20 cellular contexts compared by ENCODE assay signal in genomic region chr18:3040881-3041280, GRCh38.
"Had no signal": no experiment of that assay in that cellular context is flagged by ENCODE, and none has a peak within 500 bp of the region (broad histone marks: within the 10 kb centered on the region; RNA-seq: fewer than 3 reads in every experiment).

No MANE protein-coding gene starts in this region.

- H3K9ac ChIP-seq: SK-N-SH had no signal

- H3K9me3 ChIP-seq: SK-N-SH had no signal

- H3K4me2 ChIP-seq: SK-N-SH had no signal

- H3K27ac ChIP-seq: RWPE1 had no signal

- DNase-seq: KBM-7, NCI-H1092, NCI-H1105 treated with DMSO at 0.1 percent for 48 hours, NCI-H1417 treated with DMSO at 0.1 percent for 48 hours, NCI-H146, NCI-H1694 treated with DMSO at 0.1 percent for 48 hours, NCI-H1930, NCI-H2081, NCI-H2107, NCI-H2171, NCI-H226, NCI-H446, NCI-H510A, NCI-H524 treated with DMSO at 0.1 percent for 48 hours, NCI-H69, NCI-H774, PC-3, SHP77, SK-N-SH had no signal
